In genomic region chrX:100745806-100746537, GRCh38 we compare ENCODE assay signal across 11 cellular contexts. TPM values are rescaled to one million over a fixed set of nuclear protein-coding genes. Genes with fewer than 3 reads are reported as not detected.
A peak's percentile ranks its signal among the peaks of the same experiment; 100 is the strongest.
DNase-seq lines count a peak whose midpoint lies in the region; ATAC-seq and TF ChIP-seq lines count a peak whose summit lies in the region.
"Had no signal": no experiment of that assay in that cellular context is flagged by ENCODE, and none has a peak within 500 bp of the region (broad histone marks: within the 10 kb centered on the region; RNA-seq: fewer than 3 reads in every experiment).

No MANE protein-coding gene starts in this region.

- H3K36me3 ChIP-seq in stomach (no peaks in the 10 kb centered on the region), MG63 (no peaks in the 10 kb centered on the region)

- intact Hi-C loops in stomach (cut with DNase I; ENCODE audit: low total_unique reads) = no loop called here

- TF ChIP-seq EP300 in stomach (IDR thresholded peaks at IDR 0.05) = no peak

- H3K9me3 ChIP-seq in stomach (no peaks in the 10 kb centered on the region), MG63 (no peaks in the 10 kb centered on the region)

- peak; percentile 67 for ATAC-seq in left lobe of liver
- ATAC-seq: naive thymus-derived CD4-positive, alpha-beta T cell had no signal

- peak overlapping the region; percentile 12; the same call in 1 of the 2 replicates for H3K4me3 ChIP-seq in LNCaP clone FGC (ENCODE audit: low read depth, low read length)
- H3K4me3 ChIP-seq in stomach = no peak overlapping the region
- H3K4me3 ChIP-seq in MG63 = no peak overlapping the region

- TF ChIP-seq CTCF in LNCaP clone FGC (IDR thresholded peaks at IDR 0.05; ENCODE audit: control insufficient read depth, extremely low read depth, insufficient read depth) = no peak
- TF ChIP-seq CTCF in stomach (IDR thresholded peaks at IDR 0.05) = no peak

- peaks cover 0 to 17% (median 3%) of the 10 kb centered on the region in 4 donors for H3K4me1 ChIP-seq in stomach

- 11 to 35% (median 30%) methylated on average over 7 of the region's 7 CpGs for WGBS in stomach, 5 donors

- H3K27ac ChIP-seq in stomach = peak overlapping the region; percentile 13 to 67 (median 47)
- H3K27ac ChIP-seq: epithelial cell of prostate had no signal

- H3K27me3 ChIP-seq in stomach = peaks cover 0 to 6% (median 0%) of the 10 kb centered on the region in 3 donors
- H3K27me3 ChIP-seq in MG63 = no peaks in the 10 kb centered on the region

- TF ChIP-seq POLR2A in stomach (IDR thresholded peaks at IDR 0.05) = no peak

- peak; percentile 15 for DNase-seq in LNCaP clone FGC (ENCODE audit: low read depth)
- peak; percentile 7 for DNase-seq in brain pericyte (ENCODE audit: low read depth, low spot score)
- DNase-seq in left lobe of liver (ENCODE audit: low spot score) = no peak
- no peak for DNase-seq in stomach
- no peak for DNase-seq in COR-L47 (lab: John Stamatoyannopoulos, UW)
- no peak for DNase-seq in NCI-H1436 treated with DMSO at 0.1 percent for 48 hours (lab: John Stamatoyannopoulos, UW)
- DNase-seq in MG63 = no peak
- DNase-seq in islet precursor cell = no peak
- DNase-seq: naive thymus-derived CD4-positive, alpha-beta T cell; NCI-H446 had no signal

RNA-seq across cellular contexts. Expression of gene SYTL4, which starts 14.1 kb away (rescaled TPM):
- total RNA-seq in left lobe of liver = 17.8 TPM
- total RNA-seq in stomach = 10 to 100 TPM; 10.5 to 27.7 (median 12.5) TPM
- 10 to 100 TPM in 1 of 3 donors, 1 to 10 TPM in 2; 4.5 to 23.7 (median 4.6) TPM for polyA plus RNA-seq in stomach
- 0.17 and 0.23 TPM in 2 replicates for total RNA-seq in MG63 (2014; rRNA removed; shearing (Covaris generic); ENCODE audit: low replicate concordance)
- polyA plus RNA-seq: naive thymus-derived CD4-positive, alpha-beta T cell had no signal

Comparison
In these comparisons a context has a peak if more than half of its experiments do, and no peak if none do; other contexts are left out.
1. DNase-seq: peak in LNCaP clone FGC (single experiment) and brain pericyte (single experiment); none in left lobe of liver (single experiment), stomach (single experiment), COR-L47 (single experiment), NCI-H1436 treated with DMSO at 0.1 percent for 48 hours (single experiment), MG63 (single experiment) and islet precursor cell (single experiment).